ENCODE assay signal across 14 cellular contexts in genomic region chr14:32913725-32914124, GRCh38. TPM values are rescaled to one million over a fixed set of nuclear protein-coding genes. Genes with fewer than 3 reads are reported as not detected.
DNase-seq lines count a peak whose midpoint lies in the region; ATAC-seq and TF ChIP-seq lines count a peak whose summit lies in the region.
"Had no signal": no experiment of that assay in that cellular context is flagged by ENCODE, and none has a peak within 500 bp of the region (broad histone marks: within the 10 kb centered on the region; RNA-seq: fewer than 3 reads in every experiment).

No MANE protein-coding gene starts in this region.

- in situ Hi-C loops in astrocyte of the cerebellum (cut with HindIII; ENCODE audit: low sequenced_read_pairs): loop anchor here (10.0 to 25.0 kb wide), 3 partner anchors 89 to 874 kb away; no protein-coding TSS in a partner anchor

- H3K4me3 ChIP-seq in HFF-Myc (replicated peaks; ENCODE audit: low read depth, low read length) (no peak overlapping the region), astrocyte of the cerebellum (ENCODE audit: low read depth, low read length) (no peak overlapping the region)
- H3K4me3 ChIP-seq: colonic mucosa, GM12878, MG63, tibial artery had no signal

- intact Hi-C loops in left cardiac atrium (cut with DNase I): no loop called here

- TF ChIP-seq CTCF in HFF-Myc (IDR thresholded peaks at IDR 0.05; ENCODE audit: low read depth, low read length, missing control alignments) (peak; percentile 7), astrocyte of the cerebellum (IDR thresholded peaks at IDR 0.05; ENCODE audit: low read depth, low read length, missing control alignments) (peak; percentile 62)

- ATAC-seq in left cardiac atrium: no peak
- ATAC-seq: GM12878, WTC11 had no signal

- DNase-seq in HFF-Myc (ENCODE audit: extremely low read depth, low read depth) (no peak), astrocyte of the cerebellum (ENCODE audit: low read depth) (no peak), foreskin melanocyte (peak; percentile 62), pons (ENCODE audit: low spot score) (peak; percentile 80), NCI-H1105 (lab: John Stamatoyannopoulos, UW) (no peak), NCI-H2081 (lab: John Stamatoyannopoulos, UW) (no peak), left cardiac atrium (no peak)
- DNase-seq: activated naive CD4-positive, alpha-beta T cell treated with anti-CD3 and anti-CD28 coated beads, Interleukin-2, amount 50 U/mL, for 16 hours; colonic mucosa; MG63; stimulated activated CD4-positive, alpha-beta T cell treated with anti-CD3 and anti-CD28 coated beads, Interleukin-1b, Interleukin-23, amount 100 ng/mL, for 48 hours; tibial artery had no signal

RNA-seq across cellular contexts. Expression of gene NPAS3, which starts 25.0 kb away (rescaled TPM):
- 1 to 10 TPM; 2.4 TPM for total RNA-seq in left cardiac atrium

Comparison
In these comparisons a context has a peak if more than half of its experiments do, and no peak if none do; other contexts are left out.
1. DNase-seq: peak in foreskin melanocyte (single experiment) and pons (single experiment); none in HFF-Myc (single experiment), astrocyte of the cerebellum (single experiment), NCI-H1105 (single experiment), NCI-H2081 (0 of 2) and left cardiac atrium (single experiment).